In the genomic region with DNA sequence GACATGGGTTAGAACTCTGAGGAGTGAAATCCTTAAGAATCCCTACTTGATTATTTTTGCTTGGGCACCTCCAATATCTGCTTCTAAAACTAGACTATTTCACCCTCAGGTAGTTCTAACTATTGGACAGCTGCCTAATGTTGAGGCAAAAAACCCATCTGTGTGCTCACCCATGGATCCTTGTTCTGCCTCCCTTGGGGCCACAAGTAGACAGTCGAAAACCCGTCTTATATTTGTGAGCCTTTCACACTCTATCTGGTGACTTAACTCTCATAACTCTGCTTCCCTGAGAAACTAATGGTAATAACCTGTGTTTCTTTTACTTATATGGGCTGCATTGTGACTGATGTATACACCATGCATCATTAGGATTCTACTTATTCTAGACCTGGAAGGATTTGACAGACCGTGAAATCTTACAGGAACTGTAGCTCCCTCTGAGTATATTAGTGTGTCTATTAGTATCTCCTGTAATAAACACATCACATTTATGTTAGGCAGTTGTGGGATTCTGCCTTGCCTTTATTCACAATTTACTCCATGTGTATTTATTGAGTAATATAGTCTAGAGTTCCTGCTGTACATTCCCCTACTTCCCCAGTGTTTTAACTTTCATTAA, we compare ENCODE assay signal across 25 cellular contexts.
"Had no signal": no experiment of that assay in that cellular context is flagged by ENCODE, and none has a peak within 500 bp of the region (broad histone marks: within the 10 kb centered on the region; RNA-seq: fewer than 3 reads in every experiment).

No MANE protein-coding gene starts in this region.

- H3K27ac ChIP-seq: left ventricle myocardium inferior, pancreas, prostate gland, skin epidermis, suprapubic skin, thoracic aorta, tibial artery, upper lobe of right lung had no signal

- H3K4me1 Mint-ChIP-seq: mesothelial cell of epicardium; naive B cell; natural killer cell; nephron progenitor cell; stimulated activated effector memory CD8-positive, alpha-beta T cell treated with anti-CD3 and anti-CD28 coated beads, Interleukin-12 subunit alpha, Interleukin-12 subunit beta, amount 100 ng/mL, for 72 hours had no signal

- H3K4me1 ChIP-seq: left ventricle myocardium inferior, pancreas, prostate gland, suprapubic skin, tibial artery, upper lobe of right lung had no signal

- H3K9me3 Mint-ChIP-seq: stimulated activated effector memory CD8-positive, alpha-beta T cell treated with anti-CD3 and anti-CD28 coated beads, Interleukin-12 subunit alpha, Interleukin-12 subunit beta, amount 100 ng/mL, for 72 hours; stimulated activated naive CD8-positive, alpha-beta T cell treated with anti-CD3 and anti-CD28 coated beads, Interleukin-15, Interleukin-2, amounts not matched to agents 100 ng/mL and 50 ng/mL, for 24 hours had no signal

- H3K9me3 ChIP-seq: left ventricle myocardium inferior, pancreas, prostate gland, thoracic aorta, tibial artery, upper lobe of right lung had no signal

- H3K36me3 Mint-ChIP-seq: mesothelial cell of epicardium; naive B cell; natural killer cell; stimulated activated effector memory CD8-positive, alpha-beta T cell treated with anti-CD3 and anti-CD28 coated beads, Interleukin-12 subunit alpha, Interleukin-12 subunit beta, amount 100 ng/mL, for 72 hours had no signal

- ATAC-seq: natural killer cell; pancreas; right cardiac atrium; sciatic nerve; stimulated activated effector memory CD8-positive, alpha-beta T cell treated with anti-CD3 and anti-CD28 coated beads, Interleukin-12 subunit alpha, Interleukin-12 subunit beta, amount 100 ng/mL, for 72 hours; upper lobe of right lung had no signal

- H3K36me3 ChIP-seq: left ventricle myocardium inferior, pancreas, prostate gland, suprapubic skin, thoracic aorta, tibial artery, upper lobe of right lung had no signal

- FAIRE-seq: pancreas, urothelium cell line had no signal

- H3K27me3 Mint-ChIP-seq: naive B cell; stimulated activated naive CD8-positive, alpha-beta T cell treated with anti-CD3 and anti-CD28 coated beads, Interleukin-15, Interleukin-2, amounts not matched to agents 100 ng/mL and 50 ng/mL, for 24 hours had no signal

- DNase-seq: islet precursor cell; left ventricle myocardium inferior; mesendoderm; naive B cell; natural killer cell; nephron progenitor cell; pancreas; posterior cingulate gyrus; retina; right cardiac atrium; stimulated activated CD4-positive, alpha-beta T cell treated with anti-CD3 and anti-CD28 coated beads, Interleukin-4, amount 100 ng/mL, for 24 hours; stimulated activated naive CD4-positive, alpha-beta T cell; tibial artery; trophoblast cell; upper lobe of right lung had no signal

- H3K4me3 Mint-ChIP-seq: mesothelial cell of epicardium; naive B cell; natural killer cell; nephron progenitor cell; stimulated activated effector memory CD8-positive, alpha-beta T cell treated with anti-CD3 and anti-CD28 coated beads, Interleukin-12 subunit alpha, Interleukin-12 subunit beta, amount 100 ng/mL, for 72 hours; stimulated activated naive CD8-positive, alpha-beta T cell treated with anti-CD3 and anti-CD28 coated beads, Interleukin-15, Interleukin-2, amounts not matched to agents 100 ng/mL and 50 ng/mL, for 24 hours had no signal

- H3K27ac Mint-ChIP-seq: mesothelial cell of epicardium; naive B cell; natural killer cell; nephron progenitor cell; stimulated activated effector memory CD8-positive, alpha-beta T cell treated with anti-CD3 and anti-CD28 coated beads, Interleukin-12 subunit alpha, Interleukin-12 subunit beta, amount 100 ng/mL, for 72 hours; stimulated activated naive CD8-positive, alpha-beta T cell treated with anti-CD3 and anti-CD28 coated beads, Interleukin-15, Interleukin-2, amounts not matched to agents 100 ng/mL and 50 ng/mL, for 24 hours had no signal

- H3K4me3 ChIP-seq: left ventricle myocardium inferior, lung, pancreas, prostate gland, skin epidermis, suprapubic skin, thoracic aorta, tibial artery, upper lobe of right lung had no signal

- H3K27me3 ChIP-seq: pancreas, suprapubic skin, tibial artery, upper lobe of right lung had no signal
